Comparison of ENCODE assay signal across 9 cellular contexts in genomic region chr17:42325026-42325425, GRCh38. TPM values are rescaled to one million over a fixed set of nuclear protein-coding genes. Genes with fewer than 3 reads are reported as not detected.
DNase-seq lines count a peak whose midpoint lies in the region; ATAC-seq and TF ChIP-seq lines count a peak whose summit lies in the region.
"Had no signal": no experiment of that assay in that cellular context is flagged by ENCODE, and none has a peak within 500 bp of the region (broad histone marks: within the 10 kb centered on the region; RNA-seq: fewer than 3 reads in every experiment).

No MANE protein-coding gene starts in this region.

- TF ChIP-seq CTCF in RWPE2 (IDR thresholded peaks at IDR 0.05; ENCODE audit: poor library complexity, severe bottlenecking) (no peak), epithelial cell of proximal tubule (conservative IDR thresholded peaks at IDR 0.05; ENCODE audit: low read depth, low read length) (peak; percentile 14)

- H3K36me3 ChIP-seq in RWPE2 (ENCODE audit: low read depth) (peaks cover 62% of the 10 kb centered on the region), trophoblast cell (ENCODE audit: control insufficient read depth in 1 of 2, insufficient read depth in 2 of 2, low read length in 2 of 2) (peaks cover 12 to 27% of the 10 kb centered on the region in 2 experiments), HAP-1 (replicated peaks) (peaks cover 32% of the 10 kb centered on the region)

- H2BK12ac ChIP-seq in trophoblast cell (ENCODE audit: low read length): no peak overlapping the region

- no peak overlapping the region for H2BK120ac ChIP-seq in trophoblast cell (ENCODE audit: insufficient read depth, low read length, poor library complexity)

- H3K27me3 ChIP-seq in RWPE2 (ENCODE audit: insufficient read depth, poor library complexity, severe bottlenecking) (no peaks in the 10 kb centered on the region), trophoblast cell (ENCODE audit: insufficient read depth, low read length) (no peaks in the 10 kb centered on the region), HAP-1 (ENCODE audit: low read depth) (no peaks in the 10 kb centered on the region)

- in situ Hi-C loops in HAP-1 (cut with MboI; ENCODE audit: low sequenced_read_pairs): loop anchor here (10.0 kb wide), 1 partner anchor 200 kb away; no protein-coding TSS in a partner anchor

- no peak overlapping the region for H3K14ac ChIP-seq in trophoblast cell (ENCODE audit: low read length)

- H3K23ac ChIP-seq in trophoblast cell (ENCODE audit: low read length): no peak overlapping the region

- DNase-seq in ELR (ENCODE audit: low read depth) (peak; percentile 95), RWPE2 (ENCODE audit: low spot score) (peak; percentile 88), epithelial cell of proximal tubule (ENCODE audit: low read depth) (peak; percentile 64), trophoblast cell (peak; percentile 96 to 97), iPS-NIHi11 (ENCODE audit: low spot score) (no peak), HAP-1 (ENCODE audit: low spot score in 2 of 2) (no peak)
- DNase-seq in activated CD8-positive, alpha-beta memory T cell treated with anti-CD3 and anti-CD28 coated beads, Interleukin-2, amount 50 U/mL, for 48 hours: no peak
- DNase-seq: GF-D8 had no signal

- no peaks in the 10 kb centered on the region for H3K79me1 ChIP-seq in trophoblast cell (ENCODE audit: low read length)

- H3K4ac ChIP-seq in trophoblast cell (ENCODE audit: low read depth, low read length): no peak overlapping the region

- no peak overlapping the region for H2AK5ac ChIP-seq in trophoblast cell (ENCODE audit: low read length)

- no CpG with 5 or more reads among the region's 7 CpGs for WGBS in trophoblast cell (ENCODE audit: extremely low coverage, insufficient coverage, insufficient read length)

- no peak overlapping the region for H2BK5ac ChIP-seq in trophoblast cell (ENCODE audit: low read depth, low read length, poor library complexity)

- H3K4me1 ChIP-seq in RWPE2 (ENCODE audit: insufficient read depth, poor library complexity, severe bottlenecking) (peaks cover 32% of the 10 kb centered on the region), trophoblast cell (ENCODE audit: control insufficient read depth in 1 of 2, insufficient read depth in 2 of 2, low read length in 2 of 2) (peaks cover 3 to 6% of the 10 kb centered on the region in 2 experiments), HAP-1 (peaks cover 18% of the 10 kb centered on the region)

- H3K4me2 ChIP-seq in trophoblast cell (ENCODE audit: low read length): no peak overlapping the region

- no peak overlapping the region for H3K9ac ChIP-seq in trophoblast cell (ENCODE audit: low read length)

- H3K9me3 ChIP-seq in RWPE2 (ENCODE audit: severe bottlenecking) (no peaks in the 10 kb centered on the region), trophoblast cell (ENCODE audit: insufficient read depth, low read depth, low read length) (no peaks in the 10 kb centered on the region), HAP-1 (no peaks in the 10 kb centered on the region)

- no peak overlapping the region for H3K18ac ChIP-seq in trophoblast cell (ENCODE audit: low read length)

- H3K4me3 ChIP-seq in RWPE2 (ENCODE audit: severe bottlenecking) (no peak overlapping the region), epithelial cell of proximal tubule (ENCODE audit: low read depth, low read length) (no peak overlapping the region), trophoblast cell (ENCODE audit: low read depth, low read length) (no peak overlapping the region), HAP-1 (no peak overlapping the region)

- H2AFZ ChIP-seq in trophoblast cell (ENCODE audit: insufficient read depth, low read length, poor library complexity): no peak overlapping the region

- H3K27ac ChIP-seq in RWPE2 (ENCODE audit: poor library complexity, severe bottlenecking) (peak overlapping the region; percentile 92), trophoblast cell (ENCODE audit: low read depth, low read length) (no peak overlapping the region)

- no peaks in the 10 kb centered on the region for H3K79me2 ChIP-seq in trophoblast cell (ENCODE audit: control insufficient read depth, insufficient read depth, low read length, poor library complexity)

- ATAC-seq in RWPE2 (ENCODE audit: low read depth): peak; percentile 77
- no peak for ATAC-seq in GM21825 (IDR thresholded peaks at IDR 0.05; ENCODE audit: unreplicated experiment)

- no peak overlapping the region for H4K91ac ChIP-seq in trophoblast cell (ENCODE audit: low read depth, low read length)

- H4K8ac ChIP-seq in trophoblast cell (ENCODE audit: low read depth, low read length): no peak overlapping the region

- no peak overlapping the region for H4K12ac ChIP-seq in trophoblast cell (ENCODE audit: low read depth, low read length)

RNA-seq across cellular contexts. Expression of gene STAT5A, which starts 36.7 kb away (rescaled TPM):
- total RNA-seq in epithelial cell of proximal tubule: 10.9 and 11.3 TPM in 2 replicates
- 0.60 and 0.82 TPM in 2 replicates for polyA plus RNA-seq in trophoblast cell (2013)

RNA-seq across cellular contexts. Expression of gene STAT5B, which starts 48.8 kb away (rescaled TPM):
- 16.0 and 19.5 TPM in 2 replicates for total RNA-seq in epithelial cell of proximal tubule
- 16.0 and 18.3 TPM in 2 replicates for polyA plus RNA-seq in trophoblast cell (2013)

Comparison
In these comparisons a context has a peak if more than half of its experiments do, and no peak if none do; other contexts are left out.
1. DNase-seq: peak in ELR (single experiment), RWPE2 (single experiment), epithelial cell of proximal tubule (single experiment) and trophoblast cell (2 of 2); none in activated CD8-positive, alpha-beta memory T cell treated with anti-CD3 and anti-CD28 coated beads, Interleukin-2, amount 50 U/mL, for 48 hours (single experiment), iPS-NIHi11 (single experiment) and HAP-1 (0 of 2).